ENCODE assay signal across 38 cellular contexts in genomic region chr3:186646106-186646505, GRCh38. TPM values are rescaled to one million over a fixed set of nuclear protein-coding genes. Genes with fewer than 3 reads are reported as not detected.
"Had no signal": no experiment of that assay in that cellular context is flagged by ENCODE, and none has a peak within 500 bp of the region (broad histone marks: within the 10 kb centered on the region; RNA-seq: fewer than 3 reads in every experiment).

No MANE protein-coding gene starts in this region.

- H3K27ac Mint-ChIP-seq: activated CD4-positive, alpha-beta memory T cell treated with anti-CD3 and anti-CD28 coated beads, Interleukin-2, amount 10 ng/mL, durations not matched to agents 7 days and 5 days; activated CD4-positive, alpha-beta T cell treated with anti-CD3 and anti-CD28 coated beads, Interleukin-2, amount 10 ng/mL, durations not matched to agents 7 days and 5 days; activated naive CD8-positive, alpha-beta T cell; activated T-cell treated with anti-CD3 and anti-CD28 coated beads, Interleukin-2, amount 50 U/mL, for 24 hours; activated T-cell treated with anti-CD3 and anti-CD28 coated beads, Interleukin-2, amount 50 U/mL, for 72 hours; dendritic cell treated with granulocyte-macrophage colony-stimulating factor and Interleukin-4, amounts not matched to agents 40 ng/mL and 50 ng/mL, for 4 days; endodermal cell; T-helper 17 cell; T-helper 2 cell treated with Interferon-gamma antibody and Interleukin-4, amounts not matched to agents 5 μg/mL and 100 μg/mL, for 36 hours had no signal

- H3K9me3 ChIP-seq: esophagus muscularis mucosa, gastroesophageal sphincter, heart right ventricle had no signal

- H3K4me3 Mint-ChIP-seq: activated CD4-positive, alpha-beta memory T cell treated with anti-CD3 and anti-CD28 coated beads, Interleukin-2, amount 10 ng/mL, durations not matched to agents 7 days and 5 days; activated CD4-positive, alpha-beta T cell treated with anti-CD3 and anti-CD28 coated beads, Interleukin-2, amount 10 ng/mL, durations not matched to agents 7 days and 5 days; activated naive CD8-positive, alpha-beta T cell; activated T-cell treated with anti-CD3 and anti-CD28 coated beads, Interleukin-2, amount 50 U/mL, for 24 hours; activated T-cell treated with anti-CD3 and anti-CD28 coated beads, Interleukin-2, amount 50 U/mL, for 72 hours; central memory CD8-positive, alpha-beta T cell; dendritic cell treated with granulocyte-macrophage colony-stimulating factor and Interleukin-4, amounts not matched to agents 40 ng/mL and 50 ng/mL, for 4 days; endodermal cell; T-helper 17 cell; T-helper 2 cell treated with Interferon-gamma antibody and Interleukin-4, amounts not matched to agents 5 μg/mL and 100 μg/mL, for 36 hours had no signal

- H3K4me2 ChIP-seq: hepatocyte had no signal

- H3K9me3 Mint-ChIP-seq: activated CD4-positive, alpha-beta memory T cell treated with anti-CD3 and anti-CD28 coated beads, Interleukin-2, amount 10 ng/mL, durations not matched to agents 7 days and 5 days; activated CD4-positive, alpha-beta T cell treated with anti-CD3 and anti-CD28 coated beads, Interleukin-2, amount 10 ng/mL, durations not matched to agents 7 days and 5 days; activated T-cell treated with anti-CD3 and anti-CD28 coated beads, Interleukin-2, amount 50 U/mL, for 24 hours; activated T-cell treated with anti-CD3 and anti-CD28 coated beads, Interleukin-2, amount 50 U/mL, for 72 hours; central memory CD8-positive, alpha-beta T cell; dendritic cell treated with granulocyte-macrophage colony-stimulating factor and Interleukin-4, amounts not matched to agents 40 ng/mL and 50 ng/mL, for 4 days; endodermal cell; T-helper 2 cell treated with Interferon-gamma antibody and Interleukin-4, amounts not matched to agents 5 μg/mL and 100 μg/mL, for 36 hours had no signal

- H2AFZ ChIP-seq: hepatocyte had no signal

- H3K4me1 ChIP-seq: esophagus muscularis mucosa, gastroesophageal sphincter had no signal

- ATAC-seq: foreskin keratinocyte, gastroesophageal sphincter, heart right ventricle, T-helper 17 cell had no signal

- H3K27me3 ChIP-seq: brain microvascular endothelial cell, dorsolateral prefrontal cortex, foreskin keratinocyte, hepatocyte had no signal

- H3K27me3 Mint-ChIP-seq: activated naive CD8-positive, alpha-beta T cell had no signal

- H3K79me2 ChIP-seq: hepatocyte had no signal

- H3K36me3 Mint-ChIP-seq: activated naive CD8-positive, alpha-beta T cell had no signal

- H3K36me3 ChIP-seq: brain microvascular endothelial cell, esophagus muscularis mucosa, gastroesophageal sphincter, heart right ventricle had no signal

- H3K4me3 ChIP-seq: coronary artery, dorsolateral prefrontal cortex, esophagus muscularis mucosa, gastroesophageal sphincter, heart right ventricle, hepatocyte had no signal

- H3K27ac ChIP-seq: brain microvascular endothelial cell, coronary artery, esophagus muscularis mucosa, foreskin keratinocyte, gastroesophageal sphincter, heart right ventricle, hepatocyte had no signal

- H3K4me1 Mint-ChIP-seq: activated CD4-positive, alpha-beta T cell treated with anti-CD3 and anti-CD28 coated beads, Interleukin-2, amount 10 ng/mL, durations not matched to agents 7 days and 5 days; central memory CD8-positive, alpha-beta T cell had no signal

- DNase-seq: activated CD4-positive, alpha-beta memory T cell treated with anti-CD3 and anti-CD28 coated beads, Interleukin-2, amount 10 ng/mL, durations not matched to agents 7 days and 5 days; activated CD4-positive, alpha-beta T cell treated with anti-CD3 and anti-CD28 coated beads for 4 hours; activated CD4-positive, alpha-beta T cell treated with anti-CD3 and anti-CD28 coated beads, Interleukin-2, amount 10 ng/mL, durations not matched to agents 7 days and 5 days; activated CD4-positive, alpha-beta T cell treated with anti-CD3 and anti-CD28 coated beads, Interleukin-2, amount 50 U/mL, for 4 hours; activated CD4-positive, CD25-positive, alpha-beta regulatory T cell; activated CD4-positive, CD25-positive, alpha-beta regulatory T cell treated with anti-CD3 and anti-CD28 coated beads, Interleukin-2, amount 50 U/mL, for 72 hours; activated CD8-positive, alpha-beta memory T cell treated with anti-CD3 and anti-CD28 coated beads, Interleukin-2, amount 50 U/mL, for 48 hours; activated gamma-delta T cell; activated naive CD4-positive, alpha-beta T cell treated with anti-CD3 and anti-CD28 coated beads, Interleukin-2, amount 50 U/mL, for 16 hours; activated naive CD4-positive, alpha-beta T cell treated with Interleukin-2 at 50 U/mL for 16 hours; activated T-cell treated with anti-CD3 and anti-CD28 coated beads for 4 hours; activated T-cell treated with anti-CD3 and anti-CD28 coated beads, Interleukin-2, amount 50 U/mL, for 24 hours; activated T-cell treated with anti-CD3 and anti-CD28 coated beads, Interleukin-2, amount 50 U/mL, for 72 hours; amniotic stem cell; anterior cingulate cortex; brain microvascular endothelial cell; dorsolateral prefrontal cortex; effector memory CD4-positive, alpha-beta T cell; endodermal cell; foreskin keratinocyte; heart right ventricle; T-helper 17 cell; T1000 had no signal

RNA-seq across cellular contexts. Expression of gene FETUB, which starts 5.9 kb away (rescaled TPM):
- total RNA-seq: activated CD4-positive, alpha-beta memory T cell treated with anti-CD3 and anti-CD28 coated beads, Interleukin-2, amount 10 ng/mL, durations not matched to agents 7 days and 5 days; activated CD4-positive, alpha-beta T cell treated with anti-CD3 and anti-CD28 coated beads, Interleukin-2, amount 10 ng/mL, durations not matched to agents 7 days and 5 days; activated T-cell treated with anti-CD3 and anti-CD28 coated beads, Interleukin-2, amount 50 U/mL, for 72 hours; astrocyte; bronchial epithelial cell; cardiac septum; cerebellum; endodermal cell; epithelial cell of proximal tubule; esophagus muscularis mucosa; foreskin keratinocyte; gastroesophageal sphincter; glomerular endothelial cell; T-helper 17 cell had no signal
- polyA plus RNA-seq: adipose tissue, foreskin keratinocyte, heart right ventricle had no signal

RNA-seq across cellular contexts. Expression of gene HRG, which starts 19.7 kb away (rescaled TPM):
- total RNA-seq: activated CD4-positive, alpha-beta memory T cell treated with anti-CD3 and anti-CD28 coated beads, Interleukin-2, amount 10 ng/mL, durations not matched to agents 7 days and 5 days; activated CD4-positive, alpha-beta T cell treated with anti-CD3 and anti-CD28 coated beads, Interleukin-2, amount 10 ng/mL, durations not matched to agents 7 days and 5 days; activated T-cell treated with anti-CD3 and anti-CD28 coated beads, Interleukin-2, amount 50 U/mL, for 72 hours; astrocyte; bronchial epithelial cell; cardiac septum; cerebellum; endodermal cell; epithelial cell of proximal tubule; esophagus muscularis mucosa; gastroesophageal sphincter; glomerular endothelial cell; T-helper 17 cell had no signal
- polyA plus RNA-seq: adipose tissue, foreskin keratinocyte, heart right ventricle had no signal

RNA-seq across cellular contexts. Expression of gene AHSG, which starts 33.2 kb away (rescaled TPM):
- total RNA-seq: activated CD4-positive, alpha-beta memory T cell treated with anti-CD3 and anti-CD28 coated beads, Interleukin-2, amount 10 ng/mL, durations not matched to agents 7 days and 5 days; activated CD4-positive, alpha-beta T cell treated with anti-CD3 and anti-CD28 coated beads, Interleukin-2, amount 10 ng/mL, durations not matched to agents 7 days and 5 days; astrocyte; bronchial epithelial cell; cardiac septum; endodermal cell; epithelial cell of proximal tubule; esophagus muscularis mucosa; gastroesophageal sphincter; glomerular endothelial cell; heart right ventricle; T-helper 17 cell had no signal
- polyA plus RNA-seq: heart right ventricle had no signal
